Comparison of ENCODE assay signal across 8 cellular contexts in the genomic region with DNA sequence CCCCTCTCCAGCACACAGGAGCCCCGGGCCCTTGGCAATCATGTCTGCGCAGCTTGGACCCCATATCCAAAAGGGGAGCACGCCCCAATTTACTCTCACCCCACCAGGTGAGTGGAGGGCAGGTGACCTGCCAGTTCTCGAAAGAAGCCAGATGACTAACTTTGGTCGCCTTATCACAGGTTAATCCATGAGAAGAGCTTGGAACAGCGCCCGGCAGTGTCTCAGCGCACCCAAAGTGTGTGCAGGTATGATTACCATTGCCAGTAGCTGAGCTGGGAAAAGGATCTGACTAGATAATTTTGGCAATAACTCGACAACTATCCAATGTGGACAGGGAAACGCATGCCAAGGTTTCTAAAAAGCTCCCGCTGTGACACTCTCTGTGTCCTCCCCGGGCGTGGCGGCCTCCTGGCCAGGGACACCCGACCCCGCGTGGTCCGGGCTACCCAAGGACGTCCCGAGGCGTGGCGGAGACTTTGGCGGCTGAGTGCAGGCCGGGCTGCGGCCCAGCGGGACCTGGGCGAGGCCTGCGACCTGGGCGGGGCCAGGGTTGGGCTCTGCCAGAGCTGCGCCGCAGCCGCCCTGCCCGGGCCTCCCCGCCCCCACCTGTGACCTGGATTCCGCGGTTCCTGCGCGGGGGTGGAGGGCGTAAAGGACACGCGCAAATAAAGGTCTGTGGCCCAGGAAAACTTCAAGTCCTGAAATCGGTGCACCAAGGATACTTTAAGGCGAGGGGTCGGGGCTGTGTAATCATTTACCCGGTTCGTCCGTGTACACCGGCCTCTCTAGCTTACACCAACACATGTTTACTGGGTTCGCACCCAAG. TPM values are rescaled to one million over a fixed set of nuclear protein-coding genes. Genes with fewer than 3 reads are reported as not detected.
DNase-seq lines count a peak whose midpoint lies in the region; ATAC-seq and TF ChIP-seq lines count a peak whose summit lies in the region.

No MANE protein-coding gene starts in this region.

- WGBS in esophagus, 2 donors: 24 to 27% methylated on average over 45 to 49 of the region's 49 CpGs
- 35 to 38% methylated on average over 18 to 41 of the region's 49 CpGs for WGBS in upper lobe of left lung, 2 donors

- no peak for TF ChIP-seq EP300 in upper lobe of left lung (IDR thresholded peaks at IDR 0.05)

- no peaks in the 10 kb centered on the region for H3K36me3 ChIP-seq in esophagus (ENCODE audit: control insufficient read depth in 2 of 2, insufficient read depth in 2 of 2, low read length in 1 of 2)
- H3K36me3 ChIP-seq in mucosa of stomach (ENCODE audit: control insufficient read depth, insufficient read depth, low read length): no peaks in the 10 kb centered on the region
- no peaks in the 10 kb centered on the region for H3K36me3 ChIP-seq in upper lobe of left lung

- TF ChIP-seq CTCF in upper lobe of left lung (IDR thresholded peaks at IDR 0.05): no peak

- H3K9me3 ChIP-seq in esophagus (ENCODE audit: control insufficient read depth in 2 of 2, insufficient read depth in 1 of 2, low read depth in 1 of 2, low read length in 1 of 2) (no peaks in the 10 kb centered on the region), mucosa of stomach (ENCODE audit: control insufficient read depth, low read length) (no peaks in the 10 kb centered on the region), upper lobe of left lung (no peaks in the 10 kb centered on the region)

- no peaks in the 10 kb centered on the region for H3K27me3 ChIP-seq in esophagus (ENCODE audit: control insufficient read depth in 1 of 2, insufficient read depth in 2 of 2, low read length in 2 of 2)
- H3K27me3 ChIP-seq in mucosa of stomach (ENCODE audit: control insufficient read depth, insufficient read depth, low read length): no peaks in the 10 kb centered on the region
- no peaks in the 10 kb centered on the region for H3K27me3 ChIP-seq in upper lobe of left lung

- ATAC-seq in HG02759 (IDR thresholded peaks at IDR 0.05; ENCODE audit: unreplicated experiment) (peak; percentile 36), upper lobe of left lung (ENCODE audit: low FRiP score in 2 of 2) (peak; percentile 94)

- DNase-seq in Caki2 (ENCODE audit: low read depth) (peak; percentile 58), upper lobe of left lung (peak; percentile 89 to 95), kidney glomerular epithelial cell (lab: John Stamatoyannopoulos, UW) (no peak), inferior parietal cortex (ENCODE audit: extremely low spot score) (no peak)
- peak; percentile 43 to 49 for DNase-seq in activated CD4-positive, alpha-beta T cell treated with anti-CD3 and anti-CD28 coated beads, Interleukin-2, amount 50 U/mL, for 48 hours

- peaks cover 7% of the 10 kb centered on the region in 2 donors for H3K4me1 ChIP-seq in esophagus (ENCODE audit: control insufficient read depth in 2 of 2, insufficient read depth in 2 of 2, low read length in 1 of 2)
- H3K4me1 ChIP-seq in mucosa of stomach (ENCODE audit: control insufficient read depth, insufficient read depth, low read length): peaks cover 9% of the 10 kb centered on the region
- peaks cover 8 to 19% (median 13%) of the 10 kb centered on the region in 4 donors for H3K4me1 ChIP-seq in upper lobe of left lung

- H3K4me3 ChIP-seq in esophagus (ENCODE audit: low read depth in 1 of 2, low read length in 2 of 2): peak overlapping the region; percentile 58 to 59
- peak overlapping the region; percentile 49 for H3K4me3 ChIP-seq in mucosa of stomach (ENCODE audit: low read length)
- H3K4me3 ChIP-seq in upper lobe of left lung: peak overlapping the region; percentile 2 to 59 (median 48)

- H3K27ac ChIP-seq in esophagus (ENCODE audit: low read depth in 2 of 2, low read length in 1 of 2) (peak overlapping the region; percentile 85), upper lobe of left lung (peak overlapping the region; percentile 44 to 78 (median 63))

- peak overlapping the region; percentile 69 for H3K9ac ChIP-seq in mucosa of stomach (ENCODE audit: low read length)

- in situ Hi-C loops in Caki2 (cut with HindIII; ENCODE audit: low pct_unique_long_range_greater_than_20kb, low sequenced_read_pairs): no loop called here

- TF ChIP-seq POLR2A in upper lobe of left lung (IDR thresholded peaks at IDR 0.05): peak in 1 of 4 donors; percentile 56

RNA-seq across cellular contexts. Expression of a gene that starts 13.7 kb away (rescaled TPM):
- total RNA-seq in Caki2 (2014; rRNA removed; shearing (Covaris generic); ENCODE audit: low replicate concordance): 21.8 and 36.0 TPM in 2 replicates
- polyA plus RNA-seq in esophagus: 10 to 100 TPM in 1 of 2 donors, 1 to 10 TPM in 1; 9.9 to 13.5 TPM
- total RNA-seq in upper lobe of left lung: 10 to 100 TPM; 24.5 to 55.2 (median 38.1) TPM

Comparison
In these comparisons a context has a peak if more than half of its experiments do, and no peak if none do; other contexts are left out.
1. DNase-seq: peak in Caki2 (single experiment), activated CD4-positive, alpha-beta T cell treated with anti-CD3 and anti-CD28 coated beads, Interleukin-2, amount 50 U/mL, for 48 hours (2 of 2) and upper lobe of left lung (2 of 2); none in kidney glomerular epithelial cell (single experiment) and inferior parietal cortex (single experiment).
2. Peak in every context shown above with its lines, with median percentiles within 50 percentile points of each other: H3K4me3 ChIP-seq.